17 cellular contexts compared by ENCODE assay signal in genomic region chr21:15443740-15444117, GRCh38.
"Had no signal": no experiment of that assay in that cellular context is flagged by ENCODE, and none has a peak within 500 bp of the region (broad histone marks: within the 10 kb centered on the region; RNA-seq: fewer than 3 reads in every experiment).

No MANE protein-coding gene starts in this region.

- DNase-seq: activated CD4-positive, alpha-beta memory T cell treated with anti-CD3 and anti-CD28 coated beads, Interleukin-2, amount 10 ng/mL, durations not matched to agents 7 days and 5 days; activated CD4-positive, alpha-beta T cell treated with anti-CD3 and anti-CD28 coated beads, Interleukin-2, amount 10 ng/mL, durations not matched to agents 24 days and 14 days; activated effector memory CD4-positive, alpha-beta T cell treated with anti-CD3 and anti-CD28 coated beads, Interleukin-2, amount 50 U/mL, for 16 hours; activated naive CD4-positive, alpha-beta T cell treated with anti-CD3 and anti-CD28 coated beads, Interleukin-2, amount 10 ng/mL, durations not matched to agents 7 days and 5 days; anterior cingulate cortex; effector memory CD4-positive, alpha-beta T cell; hippocampal formation; left ventricle myocardium inferior; mammary epithelial cell; stimulated activated CD4-positive, alpha-beta T cell treated with anti-CD3 and anti-CD28 coated beads, Interleukin-12 subunit alpha, Interleukin-12 subunit beta, amount 100 ng/mL, for 4 hours; stimulated activated CD4-positive, alpha-beta T cell treated with anti-CD3 and anti-CD28 coated beads, Interleukin-4, amount 100 ng/mL, for 4 hours; stimulated activated naive CD8-positive, alpha-beta T cell treated with anti-CD3 and anti-CD28 coated beads, Interleukin-15, Interleukin-2, amounts not matched to agents 100 U/mL and 50 U/mL, for 24 hours; tibial artery had no signal

- H3K27me3 ChIP-seq: esophagus muscularis mucosa, tibial artery had no signal

- H3K9me3 ChIP-seq: esophagus muscularis mucosa, tibial artery had no signal

- FAIRE-seq: frontal cortex had no signal

- H3K4me3 ChIP-seq: esophagus muscularis mucosa, left ventricle myocardium inferior, tibial artery had no signal

- H3K27ac Mint-ChIP-seq: activated CD4-positive, alpha-beta memory T cell treated with anti-CD3 and anti-CD28 coated beads, Interleukin-2, amount 10 ng/mL, durations not matched to agents 7 days and 5 days; activated CD4-positive, alpha-beta T cell treated with anti-CD3 and anti-CD28 coated beads, Interleukin-2, amount 10 ng/mL, durations not matched to agents 24 days and 14 days; activated naive CD4-positive, alpha-beta T cell treated with anti-CD3 and anti-CD28 coated beads, Interleukin-2, amount 10 ng/mL, durations not matched to agents 7 days and 5 days had no signal

- H3K27ac ChIP-seq: left ventricle myocardium inferior, tibial artery had no signal

- H3K36me3 ChIP-seq: esophagus muscularis mucosa, left ventricle myocardium inferior, tibial artery had no signal

- H3K36me3 Mint-ChIP-seq: activated naive CD4-positive, alpha-beta T cell treated with anti-CD3 and anti-CD28 coated beads, Interleukin-2, amount 10 ng/mL, durations not matched to agents 7 days and 5 days; brain had no signal

- ATAC-seq: activated CD4-positive, CD25-positive, alpha-beta regulatory T cell treated with anti-CD3 and anti-CD28 coated beads, Interleukin-2, amount 50 U/mL, for 24 hours; stimulated activated naive CD8-positive, alpha-beta T cell treated with anti-CD3 and anti-CD28 coated beads, Interleukin-15, Interleukin-2, amounts not matched to agents 100 U/mL and 50 U/mL, for 24 hours had no signal

- H3K27me3 Mint-ChIP-seq: activated CD4-positive, alpha-beta memory T cell treated with anti-CD3 and anti-CD28 coated beads, Interleukin-2, amount 10 ng/mL, durations not matched to agents 7 days and 5 days; activated CD4-positive, alpha-beta T cell treated with anti-CD3 and anti-CD28 coated beads, Interleukin-2, amount 10 ng/mL, durations not matched to agents 24 days and 14 days; activated naive CD4-positive, alpha-beta T cell treated with anti-CD3 and anti-CD28 coated beads, Interleukin-2, amount 10 ng/mL, durations not matched to agents 7 days and 5 days had no signal

- H3K4me3 Mint-ChIP-seq: activated CD4-positive, alpha-beta memory T cell treated with anti-CD3 and anti-CD28 coated beads, Interleukin-2, amount 10 ng/mL, durations not matched to agents 7 days and 5 days; activated CD4-positive, alpha-beta T cell treated with anti-CD3 and anti-CD28 coated beads, Interleukin-2, amount 10 ng/mL, durations not matched to agents 24 days and 14 days; activated naive CD4-positive, alpha-beta T cell treated with anti-CD3 and anti-CD28 coated beads, Interleukin-2, amount 10 ng/mL, durations not matched to agents 7 days and 5 days; brain had no signal

- H3K9me3 Mint-ChIP-seq: activated CD4-positive, alpha-beta memory T cell treated with anti-CD3 and anti-CD28 coated beads, Interleukin-2, amount 10 ng/mL, durations not matched to agents 7 days and 5 days; activated naive CD4-positive, alpha-beta T cell treated with anti-CD3 and anti-CD28 coated beads, Interleukin-2, amount 10 ng/mL, durations not matched to agents 7 days and 5 days had no signal

- H3K4me1 Mint-ChIP-seq: activated CD4-positive, alpha-beta memory T cell treated with anti-CD3 and anti-CD28 coated beads, Interleukin-2, amount 10 ng/mL, durations not matched to agents 7 days and 5 days; activated naive CD4-positive, alpha-beta T cell treated with anti-CD3 and anti-CD28 coated beads, Interleukin-2, amount 10 ng/mL, durations not matched to agents 7 days and 5 days had no signal
